Comparison of ENCODE assay signal across 9 cellular contexts in genomic region chr1:212470059-212470458, GRCh38. TPM values are rescaled to one million over a fixed set of nuclear protein-coding genes. Genes with fewer than 3 reads are reported as not detected.
DNase-seq lines count a peak whose midpoint lies in the region; ATAC-seq and TF ChIP-seq lines count a peak whose summit lies in the region.
"Had no signal": no experiment of that assay in that cellular context is flagged by ENCODE, and none has a peak within 500 bp of the region (broad histone marks: within the 10 kb centered on the region; RNA-seq: fewer than 3 reads in every experiment).

No MANE protein-coding gene starts in this region.

- H3K27me3 ChIP-seq in transverse colon, result no peaks in the 10 kb centered on the region

- TF ChIP-seq EP300 in transverse colon (IDR thresholded peaks at IDR 0.05; ENCODE audit: low read depth), result no peak

- no peaks in the 10 kb centered on the region for H3K9me3 ChIP-seq in transverse colon

- H3K4me1 ChIP-seq in transverse colon, result peaks cover 0 to 7% (median 0%) of the 10 kb centered on the region in 4 donors

- intact Hi-C loops in transverse colon (cut with DNase I; ENCODE audit: low total_unique reads), result loop anchor here (5.0 to 10.0 kb wide), 3 partner anchors 92 to 325 kb away; partner anchors contain the start of genes NSL1 and TATDN3

- H3K9me3 Mint-ChIP-seq in naive thymus-derived CD8-positive, alpha-beta T cell, result no peaks in the 10 kb centered on the region
- H3K9me3 Mint-ChIP-seq: immature natural killer cell had no signal

- in situ Hi-C loops in transverse colon (cut with MboI; ENCODE audit: low pct_ligation_motif_present in 1 of 4, low pct_unique_long_range_greater_than_20kb in 1 of 4, low sequenced_read_pairs in 3 of 4), result loop anchor here in 2 of 4 donors (25.0 kb wide), 2 partner anchors 517 to 783 kb away; partner anchors contain the start of gene NEK2 (in 1 of the 2)

- ATAC-seq in naive thymus-derived CD8-positive, alpha-beta T cell, result no peak

- H3K27me3 Mint-ChIP-seq in naive thymus-derived CD8-positive, alpha-beta T cell, result peaks cover 0 to 5% (median 1%) of the 10 kb centered on the region in 5 donors

- no peak overlapping the region for H3K4me3 ChIP-seq in transverse colon

- no peak overlapping the region for H3K4me3 Mint-ChIP-seq in naive thymus-derived CD8-positive, alpha-beta T cell

- H3K36me3 ChIP-seq in transverse colon, result no peaks in the 10 kb centered on the region

- 52 to 68% methylated on average over 8 to 15 of the region's 15 CpGs for WGBS in transverse colon (ENCODE audit: low coverage in 1 of 2), 2 donors

- peaks cover 0 to 2% (median 0%) of the 10 kb centered on the region in 4 donors for H3K4me1 Mint-ChIP-seq in naive thymus-derived CD8-positive, alpha-beta T cell
- H3K4me1 Mint-ChIP-seq: immature natural killer cell had no signal

- no peaks in the 10 kb centered on the region for H3K36me3 Mint-ChIP-seq in naive thymus-derived CD8-positive, alpha-beta T cell
- H3K36me3 Mint-ChIP-seq: immature natural killer cell had no signal

- no peak for TF ChIP-seq POLR2A in transverse colon (IDR thresholded peaks at IDR 0.05)

- POLR2A ChIA-PET in naive thymus-derived CD8-positive, alpha-beta T cell (lab: Charles Lee), result no interaction called here

- H3K27ac ChIP-seq in transverse colon, result peak overlapping the region; percentile 57 to 79 (median 59)

- no peak for TF ChIP-seq CTCF in transverse colon (IDR thresholded peaks at IDR 0.05)

- H3K27ac Mint-ChIP-seq in naive thymus-derived CD8-positive, alpha-beta T cell, result peak overlapping the region in 1 of 10 donors; percentile 22

- DNase-seq in NCI-H446 (lab: John Stamatoyannopoulos, UW) (peak; percentile 52 to 67), dedifferentiated amniotic fluid mesenchymal stem cell (ENCODE audit: extremely low spot score) (peak; percentile 96), medulla oblongata (ENCODE audit: extremely low spot score) (peak; percentile 97), transverse colon (peak; percentile 64), NCI-H1105 treated with DMSO at 0.1 percent for 48 hours (lab: John Stamatoyannopoulos, UW) (no peak), NCI-H187 (lab: John Stamatoyannopoulos, UW) (no peak), OCI-M1 (lab: John Stamatoyannopoulos, UW) (no peak)
- DNase-seq in naive thymus-derived CD8-positive, alpha-beta T cell, result no peak
- DNase-seq: immature natural killer cell had no signal

RNA-seq across cellular contexts. Expression of gene NENF, which starts 37.3 kb away (rescaled TPM):
- total RNA-seq in transverse colon, result 10 to 100 TPM; 24.2 to 91.5 (median 35.7) TPM
- 10 to 100 TPM; 21.5 to 25.1 TPM for total RNA-seq in naive thymus-derived CD8-positive, alpha-beta T cell
- polyA plus RNA-seq in naive thymus-derived CD8-positive, alpha-beta T cell, result 10 to 100 TPM; 35.9 to 68.0 (median 64.9) TPM

RNA-seq across cellular contexts. Expression of gene PACC1, which starts 55.4 kb away (rescaled TPM):
- total RNA-seq in transverse colon, result 1 to 10 TPM in 3 of 4 donors, not detected in 1; 2.6 to 4.6 (median 2.7) TPM
- 10 to 100 TPM; 13.3 to 15.5 TPM for total RNA-seq in naive thymus-derived CD8-positive, alpha-beta T cell
- 10 to 100 TPM in 1 of 3 donors, 1 to 10 TPM in 2; 8.0 to 10.5 (median 8.3) TPM for polyA plus RNA-seq in naive thymus-derived CD8-positive, alpha-beta T cell

Comparison
In these comparisons a context has a peak if more than half of its experiments do, and no peak if none do; other contexts are left out.
1. DNase-seq: peak in NCI-H446 (2 of 2), dedifferentiated amniotic fluid mesenchymal stem cell (single experiment), medulla oblongata (single experiment) and transverse colon (single experiment); none in NCI-H1105 treated with DMSO at 0.1 percent for 48 hours (single experiment), NCI-H187 (0 of 2), OCI-M1 (single experiment) and naive thymus-derived CD8-positive, alpha-beta T cell (0 of 10).